ENCODE assay signal across 17 cellular contexts in the genomic region with DNA sequence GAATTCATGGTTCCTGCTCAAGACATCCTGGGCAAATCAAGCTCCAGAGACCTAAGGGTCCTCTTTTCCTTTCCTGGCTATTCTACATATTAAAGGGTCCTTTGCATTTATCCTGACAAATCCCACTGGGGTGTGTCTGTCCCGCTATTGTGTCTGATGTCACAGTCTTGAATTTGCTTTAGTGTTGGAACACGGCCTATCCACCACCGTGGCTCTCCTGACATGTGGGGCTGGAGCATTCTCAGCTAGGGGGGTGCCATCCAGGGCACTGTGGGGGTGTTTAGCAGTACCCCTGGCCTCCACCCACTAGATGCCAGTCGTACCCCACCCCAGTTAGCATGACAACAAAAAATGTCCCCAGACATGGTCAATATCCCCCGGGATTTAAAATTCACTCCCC.
DNase-seq lines count a peak whose midpoint lies in the region; ATAC-seq, FAIRE-seq and TF ChIP-seq lines count a peak whose summit lies in the region.
"Had no signal": no experiment of that assay in that cellular context is flagged by ENCODE, and none has a peak within 500 bp of the region (broad histone marks: within the 10 kb centered on the region; RNA-seq: fewer than 3 reads in every experiment).

No MANE protein-coding gene starts in this region.

- no peak for ATAC-seq in activated CD8-positive, alpha-beta T cell treated with anti-CD3 and anti-CD28 coated beads for 36 hours
- no peak for ATAC-seq in activated CD8-positive, alpha-beta T cell treated with anti-CD3 and anti-CD28 coated beads, Interleukin-2, amount 10 ng/mL, durations not matched to agents 7 days and 5 days
- ATAC-seq in activated naive CD8-positive, alpha-beta T cell treated with anti-CD3 and anti-CD28 coated beads, Interleukin-2, amount 10 ng/mL, durations not matched to agents 7 days and 5 days (ENCODE audit: low read depth): no peak
- no peak for ATAC-seq in GM18511 (IDR thresholded peaks at IDR 0.05; ENCODE audit: unreplicated experiment)

- no peak for FAIRE-seq in H54 (lab: Jason Lieb, UNC)
- FAIRE-seq: GM12892 had no signal

- H3K27ac Mint-ChIP-seq in activated CD8-positive, alpha-beta T cell treated with anti-CD3 and anti-CD28 coated beads for 36 hours: peak overlapping the region; percentile 18
- no peak overlapping the region for H3K27ac Mint-ChIP-seq in activated CD8-positive, alpha-beta T cell treated with anti-CD3 and anti-CD28 coated beads, Interleukin-2, amount 10 ng/mL, durations not matched to agents 7 days and 5 days
- H3K27ac Mint-ChIP-seq in activated naive CD8-positive, alpha-beta T cell treated with anti-CD3 and anti-CD28 coated beads, Interleukin-2, amount 10 ng/mL, durations not matched to agents 7 days and 5 days: no peak overlapping the region

- TF ChIP-seq CTCF in activated CD8-positive, alpha-beta T cell treated with anti-CD3 and anti-CD28 coated beads for 36 hours (IDR thresholded peaks at IDR 0.05): no peak

- H3K4me3 ChIP-seq in BLaER1 treated with 17β-estradiol and CSF1 and Interleukin-3, amounts not matched to agents 10 nM and 100 nM: no peak overlapping the region
- H3K4me3 ChIP-seq: PC-9 had no signal

- no peaks in the 10 kb centered on the region for H3K27me3 ChIP-seq in BLaER1 treated with 17β-estradiol and CSF1 and Interleukin-3, amounts not matched to agents 10 nM and 100 nM

- no peaks in the 10 kb centered on the region for H3K36me3 ChIP-seq in BLaER1 treated with 17β-estradiol and CSF1 and Interleukin-3, amounts not matched to agents 10 nM and 100 nM

- no peaks in the 10 kb centered on the region for H3K9me3 ChIP-seq in BLaER1 treated with 17β-estradiol and CSF1 and Interleukin-3, amounts not matched to agents 10 nM and 100 nM (replicated peaks in 1 of 11)
- H3K9me3 ChIP-seq: Caco-2 had no signal

- no peaks in the 10 kb centered on the region for H3K27me3 Mint-ChIP-seq in activated CD8-positive, alpha-beta T cell treated with anti-CD3 and anti-CD28 coated beads for 36 hours
- H3K27me3 Mint-ChIP-seq in activated CD8-positive, alpha-beta T cell treated with anti-CD3 and anti-CD28 coated beads, Interleukin-2, amount 10 ng/mL, durations not matched to agents 7 days and 5 days (ENCODE audit: low read depth): no peaks in the 10 kb centered on the region
- H3K27me3 Mint-ChIP-seq in activated naive CD8-positive, alpha-beta T cell treated with anti-CD3 and anti-CD28 coated beads, Interleukin-2, amount 10 ng/mL, durations not matched to agents 7 days and 5 days: no peaks in the 10 kb centered on the region

- peaks cover 80% of the 10 kb centered on the region for H3K4me1 Mint-ChIP-seq in activated CD8-positive, alpha-beta T cell treated with anti-CD3 and anti-CD28 coated beads for 36 hours (ENCODE audit: low read depth)
- H3K4me1 Mint-ChIP-seq in activated CD8-positive, alpha-beta T cell treated with anti-CD3 and anti-CD28 coated beads, Interleukin-2, amount 10 ng/mL, durations not matched to agents 7 days and 5 days (ENCODE audit: low read depth): peaks cover 51% of the 10 kb centered on the region
- H3K4me1 Mint-ChIP-seq in activated naive CD8-positive, alpha-beta T cell treated with anti-CD3 and anti-CD28 coated beads, Interleukin-2, amount 10 ng/mL, durations not matched to agents 7 days and 5 days: peaks cover 40% of the 10 kb centered on the region

- no peak for DNase-seq in activated CD8-positive, alpha-beta T cell treated with anti-CD3 and anti-CD28 coated beads for 36 hours
- DNase-seq in activated CD8-positive, alpha-beta T cell treated with anti-CD3 and anti-CD28 coated beads, Interleukin-2, amount 10 ng/mL, durations not matched to agents 7 days and 5 days: no peak
- peak; percentile 10 for DNase-seq in activated naive CD8-positive, alpha-beta T cell treated with anti-CD3 and anti-CD28 coated beads, Interleukin-2, amount 10 ng/mL, durations not matched to agents 7 days and 5 days
- DNase-seq in posterior vena cava (ENCODE audit: low spot score) (peak; percentile 28), H54 (ENCODE audit: insufficient read length, low spot score) (no peak)
- no peak for DNase-seq in effector CD8-positive, alpha-beta T cell (lab: John Stamatoyannopoulos, UW)
- DNase-seq: KBM-7; NCI-H1436 treated with DMSO at 0.1 percent for 48 hours; NCI-H2081 treated with DMSO at 0.1 percent for 48 hours; NCI-H2227 treated with DMSO at 0.1 percent for 48 hours; NCI-H526 treated with DMSO at 0.1 percent for 48 hours; NK-92 treated with Interleukin-12 subunit alpha and Interleukin-12 subunit beta, amount 100 ng/mL, for 24 hours; PC-9 had no signal

- peak overlapping the region in 1 of 11 experiments; percentile 34; a peak in 2 of 22 replicates for H3K27ac ChIP-seq in BLaER1 treated with 17β-estradiol and CSF1 and Interleukin-3, amounts not matched to agents 10 nM and 100 nM
- H3K27ac ChIP-seq: PC-9 had no signal

- CTCF ChIA-PET in activated CD8-positive, alpha-beta T cell treated with anti-CD3 and anti-CD28 coated beads for 36 hours (lab: Charles Lee): interaction anchor here (1.6 to 14.7 kb wide), 3 partner anchors 10 to 171 kb away, joined by 4 to 257 read pairs (median 10); no protein-coding TSS in a partner anchor
- CTCF ChIA-PET in activated CD8-positive, alpha-beta T cell treated with anti-CD3 and anti-CD28 coated beads, Interleukin-2, amount 10 ng/mL, durations not matched to agents 7 days and 5 days (lab: Charles Lee): interaction anchor here (1.1 to 15.3 kb wide), 3 partner anchors 10 to 171 kb away, joined by 3 to 385 read pairs (median 5); no protein-coding TSS in a partner anchor

- H3K4me3 Mint-ChIP-seq in activated CD8-positive, alpha-beta T cell treated with anti-CD3 and anti-CD28 coated beads for 36 hours: no peak overlapping the region
- no peak overlapping the region for H3K4me3 Mint-ChIP-seq in activated CD8-positive, alpha-beta T cell treated with anti-CD3 and anti-CD28 coated beads, Interleukin-2, amount 10 ng/mL, durations not matched to agents 7 days and 5 days
- no peak overlapping the region for H3K4me3 Mint-ChIP-seq in activated naive CD8-positive, alpha-beta T cell treated with anti-CD3 and anti-CD28 coated beads, Interleukin-2, amount 10 ng/mL, durations not matched to agents 7 days and 5 days

- H3K4me1 ChIP-seq in BLaER1 treated with 17β-estradiol and CSF1 and Interleukin-3, amounts not matched to agents 10 nM and 100 nM: peaks cover 44 to 92% (median 83%) of the 10 kb centered on the region in 10 experiments

- peak overlapping the region; percentile 49 to 83 (median 71) for H3K4me2 ChIP-seq in BLaER1 treated with 17β-estradiol and CSF1 and Interleukin-3, amounts not matched to agents 10 nM and 100 nM
- H3K4me2 ChIP-seq: PC-9 had no signal

- POLR2A ChIA-PET in activated CD8-positive, alpha-beta T cell treated with anti-CD3 and anti-CD28 coated beads for 36 hours (lab: Charles Lee): interaction anchor here (0.8 to 2.8 kb wide), 7 partner anchors 10 to 93 kb away, joined by 3 to 8 read pairs (median 3); a partner anchor contains a TSS
- POLR2A ChIA-PET in activated CD8-positive, alpha-beta T cell treated with anti-CD3 and anti-CD28 coated beads, Interleukin-2, amount 10 ng/mL, durations not matched to agents 7 days and 5 days (lab: Charles Lee): no interaction called here
- POLR2A ChIA-PET in activated naive CD8-positive, alpha-beta T cell treated with anti-CD3 and anti-CD28 coated beads, Interleukin-2, amount 10 ng/mL, durations not matched to agents 7 days and 5 days (lab: Charles Lee): no interaction called here

- H3K9ac ChIP-seq in BLaER1 treated with 17β-estradiol and CSF1 and Interleukin-3, amounts not matched to agents 10 nM and 100 nM: peak overlapping the region in 1 of 11 experiments; percentile 31; a peak in 1 of 22 replicates

- H4K20me1 ChIP-seq in BLaER1 treated with 17β-estradiol and CSF1 and Interleukin-3, amounts not matched to agents 10 nM and 100 nM: no peaks in the 10 kb centered on the region

- peaks cover 4% of the 10 kb centered on the region for H3K9me3 Mint-ChIP-seq in activated CD8-positive, alpha-beta T cell treated with anti-CD3 and anti-CD28 coated beads for 36 hours
- H3K9me3 Mint-ChIP-seq in activated CD8-positive, alpha-beta T cell treated with anti-CD3 and anti-CD28 coated beads, Interleukin-2, amount 10 ng/mL, durations not matched to agents 7 days and 5 days (ENCODE audit: insufficient read depth): no peaks in the 10 kb centered on the region
- no peaks in the 10 kb centered on the region for H3K9me3 Mint-ChIP-seq in activated naive CD8-positive, alpha-beta T cell treated with anti-CD3 and anti-CD28 coated beads, Interleukin-2, amount 10 ng/mL, durations not matched to agents 7 days and 5 days

- TF ChIP-seq POLR2A in H54 (IDR thresholded peaks at IDR 0.05; ENCODE audit: low read depth, low read length): no peak

- intact Hi-C loops in activated CD8-positive, alpha-beta T cell treated with anti-CD3 and anti-CD28 coated beads for 36 hours (cut with micrococcal nuclease): no loop called here
- intact Hi-C loops in posterior vena cava (cut with DNase I): no loop called here

- H3K36me3 Mint-ChIP-seq in activated CD8-positive, alpha-beta T cell treated with anti-CD3 and anti-CD28 coated beads for 36 hours (ENCODE audit: low read depth): peaks cover 5% of the 10 kb centered on the region
- H3K36me3 Mint-ChIP-seq in activated CD8-positive, alpha-beta T cell treated with anti-CD3 and anti-CD28 coated beads, Interleukin-2, amount 10 ng/mL, durations not matched to agents 7 days and 5 days (ENCODE audit: low read depth): no peaks in the 10 kb centered on the region
- no peaks in the 10 kb centered on the region for H3K36me3 Mint-ChIP-seq in activated naive CD8-positive, alpha-beta T cell treated with anti-CD3 and anti-CD28 coated beads, Interleukin-2, amount 10 ng/mL, durations not matched to agents 7 days and 5 days

Comparison
In these comparisons a context has a peak if more than half of its experiments do, and no peak if none do; other contexts are left out.
1. DNase-seq: peak in activated naive CD8-positive, alpha-beta T cell treated with anti-CD3 and anti-CD28 coated beads, Interleukin-2, amount 10 ng/mL, durations not matched to agents 7 days and 5 days (single experiment) and posterior vena cava (single experiment); none in activated CD8-positive, alpha-beta T cell treated with anti-CD3 and anti-CD28 coated beads for 36 hours (single experiment), activated CD8-positive, alpha-beta T cell treated with anti-CD3 and anti-CD28 coated beads, Interleukin-2, amount 10 ng/mL, durations not matched to agents 7 days and 5 days (single experiment), effector CD8-positive, alpha-beta T cell (single experiment) and H54 (single experiment).